ENCODE assay signal across 14 cellular contexts in the genomic region with DNA sequence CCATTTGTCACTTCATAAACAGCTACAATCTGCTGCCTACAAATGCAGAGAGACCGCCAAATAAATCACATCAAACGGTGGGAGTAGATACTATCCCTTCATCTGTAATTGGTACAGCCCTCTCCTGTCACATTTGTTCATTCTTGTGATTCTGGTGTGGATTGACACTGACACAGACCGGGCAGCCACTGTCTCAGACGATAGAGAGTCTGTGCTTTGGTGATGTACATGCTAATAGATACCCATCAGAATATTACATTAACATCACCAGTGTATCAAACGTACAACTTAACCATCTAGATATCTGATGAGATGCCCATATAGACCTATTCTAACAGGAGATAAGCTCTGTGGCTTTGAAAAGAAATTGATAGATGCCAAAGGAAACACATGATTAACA.
"Had no signal": no experiment of that assay in that cellular context is flagged by ENCODE, and none has a peak within 500 bp of the region (broad histone marks: within the 10 kb centered on the region; RNA-seq: fewer than 3 reads in every experiment).

No MANE protein-coding gene starts in this region.

- ATAC-seq: left colon; pancreas; stimulated activated effector memory CD8-positive, alpha-beta T cell treated with anti-CD3 and anti-CD28 coated beads, Interleukin-12 subunit alpha, Interleukin-12 subunit beta, amount 100 ng/mL, for 72 hours had no signal

- DNase-seq: activated CD4-positive, alpha-beta T cell treated with anti-CD3 and anti-CD28 coated beads, Interleukin-2, amount 50 U/mL, for 1 hour; activated CD4-positive, CD25-positive, alpha-beta regulatory T cell; activated naive CD4-positive, alpha-beta T cell treated with anti-CD3 and anti-CD28 coated beads, Interleukin-2, amount 50 U/mL, for 16 hours; activated T-cell treated with anti-CD3 and anti-CD28 coated beads, Interleukin-2, amount 50 U/mL, for 1 hour; dermis blood vessel endothelial cell; endodermal cell; glutamatergic neuron; immature natural killer cell; left colon; mammary epithelial cell; nephron progenitor cell; pancreas; transverse colon had no signal
